In the genomic region with DNA sequence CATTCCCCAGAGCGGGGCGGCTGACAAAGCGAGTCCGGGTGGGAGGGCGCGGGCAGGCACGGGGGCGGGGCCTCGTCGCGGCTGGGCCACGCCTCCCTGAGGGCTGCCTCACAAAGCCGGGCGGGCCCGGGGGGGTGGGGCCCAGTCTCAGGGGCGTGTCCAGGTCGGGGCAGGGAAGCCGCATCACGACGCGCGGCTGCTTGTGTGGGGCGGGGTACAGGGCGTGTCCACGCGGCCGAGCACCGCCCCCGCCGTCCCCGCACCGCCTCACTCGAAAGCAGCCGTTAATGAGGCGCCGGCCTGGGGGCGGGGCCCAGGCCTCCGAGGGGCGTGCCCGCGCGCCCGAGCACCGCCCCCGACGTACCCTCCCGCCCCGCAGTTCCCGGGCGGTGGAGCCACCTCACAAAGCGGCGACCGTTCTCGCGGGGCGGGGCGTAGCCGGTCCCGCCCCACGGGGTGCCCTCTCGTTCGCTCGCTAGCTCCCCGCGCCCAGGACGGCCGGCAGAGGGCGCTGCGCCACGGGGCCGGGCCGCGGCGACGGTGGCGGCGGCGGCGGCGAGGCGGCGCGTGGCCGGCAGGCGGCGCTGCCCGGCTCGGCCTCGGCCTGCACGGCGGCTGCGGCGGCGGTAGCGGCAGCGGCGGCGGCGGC, we compare ENCODE assay signal across 1 cellular context.
TF ChIP-seq lines count a peak whose summit lies in the region.

A gene (plus strand): TSS at position 599 of the 649 bp plus-strand sequence. CDS start 150 bp downstream, outside the sequence.

TF ChIP-seq in GM12878, 131 proteins besides CTCF, POLR2A, EP300 and RAD21 (continued from another document):
- TF ChIP-seq, protein P1, sequence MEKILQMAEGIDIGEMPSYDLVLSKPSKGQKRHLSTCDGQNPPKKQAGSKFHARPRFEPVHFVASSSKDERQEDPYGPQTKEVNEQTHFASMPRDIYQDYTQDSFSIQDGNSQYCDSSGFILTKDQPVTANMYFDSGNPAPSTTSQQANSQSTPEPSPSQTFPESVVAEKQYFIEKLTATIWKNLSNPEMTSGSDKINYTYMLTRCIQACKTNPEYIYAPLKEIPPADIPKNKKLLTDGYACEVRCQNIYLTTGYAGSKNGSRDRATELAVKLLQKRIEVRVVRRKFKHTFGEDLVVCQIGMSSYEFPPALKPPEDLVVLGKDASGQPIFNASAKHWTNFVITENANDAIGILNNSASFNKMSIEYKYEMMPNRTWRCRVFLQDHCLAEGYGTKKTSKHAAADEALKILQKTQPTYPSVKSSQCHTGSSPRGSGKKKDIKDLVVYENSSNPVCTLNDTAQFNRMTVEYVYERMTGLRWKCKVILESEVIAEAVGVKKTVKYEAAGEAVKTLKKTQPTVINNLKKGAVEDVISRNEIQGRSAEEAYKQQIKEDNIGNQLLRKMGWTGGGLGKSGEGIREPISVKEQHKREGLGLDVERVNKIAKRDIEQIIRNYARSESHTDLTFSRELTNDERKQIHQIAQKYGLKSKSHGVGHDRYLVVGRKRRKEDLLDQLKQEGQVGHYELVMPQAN (conservative IDR thresholded peaks at IDR 0.05): peak; percentile 15; the same call in 1 of the 2 replicates
- TF ChIP-seq, protein P2, sequence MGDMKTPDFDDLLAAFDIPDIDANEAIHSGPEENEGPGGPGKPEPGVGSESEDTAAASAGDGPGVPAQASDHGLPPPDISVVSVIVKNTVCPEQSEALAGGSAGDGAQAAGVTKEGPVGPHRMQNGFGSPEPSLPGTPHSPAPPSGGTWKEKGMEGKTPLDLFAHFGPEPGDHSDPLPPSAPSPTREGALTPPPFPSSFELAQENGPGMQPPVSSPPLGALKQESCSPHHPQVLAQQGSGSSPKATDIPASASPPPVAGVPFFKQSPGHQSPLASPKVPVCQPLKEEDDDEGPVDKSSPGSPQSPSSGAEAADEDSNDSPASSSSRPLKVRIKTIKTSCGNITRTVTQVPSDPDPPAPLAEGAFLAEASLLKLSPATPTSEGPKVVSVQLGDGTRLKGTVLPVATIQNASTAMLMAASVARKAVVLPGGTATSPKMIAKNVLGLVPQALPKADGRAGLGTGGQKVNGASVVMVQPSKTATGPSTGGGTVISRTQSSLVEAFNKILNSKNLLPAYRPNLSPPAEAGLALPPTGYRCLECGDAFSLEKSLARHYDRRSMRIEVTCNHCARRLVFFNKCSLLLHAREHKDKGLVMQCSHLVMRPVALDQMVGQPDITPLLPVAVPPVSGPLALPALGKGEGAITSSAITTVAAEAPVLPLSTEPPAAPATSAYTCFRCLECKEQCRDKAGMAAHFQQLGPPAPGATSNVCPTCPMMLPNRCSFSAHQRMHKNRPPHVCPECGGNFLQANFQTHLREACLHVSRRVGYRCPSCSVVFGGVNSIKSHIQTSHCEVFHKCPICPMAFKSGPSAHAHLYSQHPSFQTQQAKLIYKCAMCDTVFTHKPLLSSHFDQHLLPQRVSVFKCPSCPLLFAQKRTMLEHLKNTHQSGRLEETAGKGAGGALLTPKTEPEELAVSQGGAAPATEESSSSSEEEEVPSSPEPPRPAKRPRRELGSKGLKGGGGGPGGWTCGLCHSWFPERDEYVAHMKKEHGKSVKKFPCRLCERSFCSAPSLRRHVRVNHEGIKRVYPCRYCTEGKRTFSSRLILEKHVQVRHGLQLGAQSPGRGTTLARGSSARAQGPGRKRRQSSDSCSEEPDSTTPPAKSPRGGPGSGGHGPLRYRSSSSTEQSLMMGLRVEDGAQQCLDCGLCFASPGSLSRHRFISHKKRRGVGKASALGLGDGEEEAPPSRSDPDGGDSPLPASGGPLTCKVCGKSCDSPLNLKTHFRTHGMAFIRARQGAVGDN (IDR thresholded peaks at IDR 0.05): no peak
- TF ChIP-seq, protein P3, sequence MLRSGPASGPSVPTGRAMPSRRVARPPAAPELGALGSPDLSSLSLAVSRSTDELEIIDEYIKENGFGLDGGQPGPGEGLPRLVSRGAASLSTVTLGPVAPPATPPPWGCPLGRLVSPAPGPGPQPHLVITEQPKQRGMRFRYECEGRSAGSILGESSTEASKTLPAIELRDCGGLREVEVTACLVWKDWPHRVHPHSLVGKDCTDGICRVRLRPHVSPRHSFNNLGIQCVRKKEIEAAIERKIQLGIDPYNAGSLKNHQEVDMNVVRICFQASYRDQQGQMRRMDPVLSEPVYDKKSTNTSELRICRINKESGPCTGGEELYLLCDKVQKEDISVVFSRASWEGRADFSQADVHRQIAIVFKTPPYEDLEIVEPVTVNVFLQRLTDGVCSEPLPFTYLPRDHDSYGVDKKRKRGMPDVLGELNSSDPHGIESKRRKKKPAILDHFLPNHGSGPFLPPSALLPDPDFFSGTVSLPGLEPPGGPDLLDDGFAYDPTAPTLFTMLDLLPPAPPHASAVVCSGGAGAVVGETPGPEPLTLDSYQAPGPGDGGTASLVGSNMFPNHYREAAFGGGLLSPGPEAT (IDR thresholded peaks at IDR 0.05; ENCODE audit: low read depth): no peak
- TF ChIP-seq NR2F1 (conservative IDR thresholded peaks at IDR 0.05): 0 out of 2 replicates have a peak, but pooled peaks have one; percentile 15
- TF ChIP-seq RBBP5 (conservative IDR thresholded peaks at IDR 0.05): no peak
- TF ChIP-seq SMC3 (IDR thresholded peaks at IDR 0.05; ENCODE audit: borderline replicate concordance, low read length): no peak
- no peak for TF ChIP-seq ZNF207 (IDR thresholded peaks at IDR 0.05; ENCODE audit: borderline replicate concordance)
- TF ChIP-seq, protein P4, sequence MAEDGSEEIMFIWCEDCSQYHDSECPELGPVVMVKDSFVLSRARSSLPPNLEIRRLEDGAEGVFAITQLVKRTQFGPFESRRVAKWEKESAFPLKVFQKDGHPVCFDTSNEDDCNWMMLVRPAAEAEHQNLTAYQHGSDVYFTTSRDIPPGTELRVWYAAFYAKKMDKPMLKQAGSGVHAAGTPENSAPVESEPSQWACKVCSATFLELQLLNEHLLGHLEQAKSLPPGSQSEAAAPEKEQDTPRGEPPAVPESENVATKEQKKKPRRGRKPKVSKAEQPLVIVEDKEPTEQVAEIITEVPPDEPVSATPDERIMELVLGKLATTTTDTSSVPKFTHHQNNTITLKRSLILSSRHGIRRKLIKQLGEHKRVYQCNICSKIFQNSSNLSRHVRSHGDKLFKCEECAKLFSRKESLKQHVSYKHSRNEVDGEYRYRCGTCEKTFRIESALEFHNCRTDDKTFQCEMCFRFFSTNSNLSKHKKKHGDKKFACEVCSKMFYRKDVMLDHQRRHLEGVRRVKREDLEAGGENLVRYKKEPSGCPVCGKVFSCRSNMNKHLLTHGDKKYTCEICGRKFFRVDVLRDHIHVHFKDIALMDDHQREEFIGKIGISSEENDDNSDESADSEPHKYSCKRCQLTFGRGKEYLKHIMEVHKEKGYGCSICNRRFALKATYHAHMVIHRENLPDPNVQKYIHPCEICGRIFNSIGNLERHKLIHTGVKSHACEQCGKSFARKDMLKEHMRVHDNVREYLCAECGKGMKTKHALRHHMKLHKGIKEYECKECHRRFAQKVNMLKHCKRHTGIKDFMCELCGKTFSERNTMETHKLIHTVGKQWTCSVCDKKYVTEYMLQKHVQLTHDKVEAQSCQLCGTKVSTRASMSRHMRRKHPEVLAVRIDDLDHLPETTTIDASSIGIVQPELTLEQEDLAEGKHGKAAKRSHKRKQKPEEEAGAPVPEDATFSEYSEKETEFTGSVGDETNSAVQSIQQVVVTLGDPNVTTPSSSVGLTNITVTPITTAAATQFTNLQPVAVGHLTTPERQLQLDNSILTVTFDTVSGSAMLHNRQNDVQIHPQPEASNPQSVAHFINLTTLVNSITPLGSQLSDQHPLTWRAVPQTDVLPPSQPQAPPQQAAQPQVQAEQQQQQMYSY (CRISPR knock-in tag; IDR thresholded peaks at IDR 0.05): no peak
- TF ChIP-seq NR2C1 (IDR thresholded peaks at IDR 0.05): peak; percentile 42; the same call in 1 of the 2 replicates
- TF ChIP-seq, protein P5, sequence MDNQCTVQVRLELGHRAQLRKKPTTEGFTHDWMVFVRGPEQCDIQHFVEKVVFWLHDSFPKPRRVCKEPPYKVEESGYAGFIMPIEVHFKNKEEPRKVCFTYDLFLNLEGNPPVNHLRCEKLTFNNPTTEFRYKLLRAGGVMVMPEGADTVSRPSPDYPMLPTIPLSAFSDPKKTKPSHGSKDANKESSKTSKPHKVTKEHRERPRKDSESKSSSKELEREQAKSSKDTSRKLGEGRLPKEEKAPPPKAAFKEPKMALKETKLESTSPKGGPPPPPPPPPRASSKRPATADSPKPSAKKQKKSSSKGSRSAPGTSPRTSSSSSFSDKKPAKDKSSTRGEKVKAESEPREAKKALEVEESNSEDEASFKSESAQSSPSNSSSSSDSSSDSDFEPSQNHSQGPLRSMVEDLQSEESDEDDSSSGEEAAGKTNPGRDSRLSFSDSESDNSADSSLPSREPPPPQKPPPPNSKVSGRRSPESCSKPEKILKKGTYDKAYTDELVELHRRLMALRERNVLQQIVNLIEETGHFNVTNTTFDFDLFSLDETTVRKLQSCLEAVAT (IDR thresholded peaks at IDR 0.05): no peak
- TF ChIP-seq SIX5 (IDR thresholded peaks at IDR 0.05; ENCODE audit: low read depth, low read length, severe bottlenecking): peak; percentile 15
- TF ChIP-seq ZBED1 (IDR thresholded peaks at IDR 0.05; ENCODE audit: borderline replicate concordance): no peak
- no peak for TF ChIP-seq CBX3 (IDR thresholded peaks at IDR 0.05; ENCODE audit: borderline replicate concordance, low read depth)
- 0 out of 2 replicates have a peak, but pooled peaks have one; percentile 28 for TF ChIP-seq MYB (IDR thresholded peaks at IDR 0.05; ENCODE audit: borderline replicate concordance, low read depth, low read length)
- TF ChIP-seq LARP7 (IDR thresholded peaks at IDR 0.05): peak; percentile 34
- peak in 1 of 2 experiments; percentile 52; a peak in 2 of 3 replicates for TF ChIP-seq EGR1 (IDR thresholded peaks at IDR 0.05; ENCODE audit: borderline replicate concordance in 1 of 2, low read depth in 2 of 2, low read length in 2 of 2)
- TF ChIP-seq BACH1 (IDR thresholded peaks at IDR 0.05; ENCODE audit: borderline replicate concordance): peak; percentile 77; the same call in 1 of the 2 replicates
- TF ChIP-seq CEBPB (IDR thresholded peaks at IDR 0.05; ENCODE audit: borderline replicate concordance in 1 of 2, low read depth in 2 of 2, low read length in 2 of 2): no peak
- TF ChIP-seq MXI1 (IDR thresholded peaks at IDR 0.05; ENCODE audit: low read depth, low read length): peak; percentile 81; the same call in 1 of the 2 replicates
- 0 out of 2 replicates have a peak, but pooled peaks have one; percentile 30 for TF ChIP-seq TCF12 (IDR thresholded peaks at IDR 0.05; ENCODE audit: low read depth, low read length)
- no peak for TF ChIP-seq FOXK2 (IDR thresholded peaks at IDR 0.05)
- no peak for TF ChIP-seq BCL11A (IDR thresholded peaks at IDR 0.05; ENCODE audit: low read depth, low read length)
- no peak for TF ChIP-seq MEF2B (IDR thresholded peaks at IDR 0.05; ENCODE audit: partially characterized antibody, poor library complexity, severe bottlenecking)
- TF ChIP-seq HCFC1 (IDR thresholded peaks at IDR 0.05; ENCODE audit: low read length): peak; percentile 59
- peak; percentile 70 for TF ChIP-seq SP1 (IDR thresholded peaks at IDR 0.05; ENCODE audit: low read depth, low read length)
- no peak for TF ChIP-seq STAT3 (IDR thresholded peaks at IDR 0.05; ENCODE audit: low read depth, low read length)
- peak; percentile 89 for TF ChIP-seq CREB1 (IDR thresholded peaks at IDR 0.05; ENCODE audit: low read depth)
- no peak for TF ChIP-seq RUNX3 (IDR thresholded peaks at IDR 0.05; ENCODE audit: low read length)
- TF ChIP-seq, protein P6, sequence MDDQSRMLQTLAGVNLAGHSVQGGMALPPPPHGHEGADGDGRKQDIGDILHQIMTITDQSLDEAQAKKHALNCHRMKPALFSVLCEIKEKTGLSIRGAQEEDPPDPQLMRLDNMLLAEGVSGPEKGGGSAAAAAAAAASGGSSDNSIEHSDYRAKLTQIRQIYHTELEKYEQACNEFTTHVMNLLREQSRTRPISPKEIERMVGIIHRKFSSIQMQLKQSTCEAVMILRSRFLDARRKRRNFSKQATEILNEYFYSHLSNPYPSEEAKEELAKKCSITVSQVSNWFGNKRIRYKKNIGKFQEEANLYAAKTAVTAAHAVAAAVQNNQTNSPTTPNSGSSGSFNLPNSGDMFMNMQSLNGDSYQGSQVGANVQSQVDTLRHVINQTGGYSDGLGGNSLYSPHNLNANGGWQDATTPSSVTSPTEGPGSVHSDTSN (IDR thresholded peaks at IDR 0.05; ENCODE audit: insufficient replicate concordance, low read depth, low read length): no peak
- TF ChIP-seq, protein P7, sequence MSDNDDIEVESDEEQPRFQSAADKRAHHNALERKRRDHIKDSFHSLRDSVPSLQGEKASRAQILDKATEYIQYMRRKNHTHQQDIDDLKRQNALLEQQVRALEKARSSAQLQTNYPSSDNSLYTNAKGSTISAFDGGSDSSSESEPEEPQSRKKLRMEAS (IDR thresholded peaks at IDR 0.05; ENCODE audit: low read depth, low read length): peak; percentile 28; the same call in 1 of the 2 replicates
